9 cellular contexts compared by ENCODE assay signal in the genomic region with DNA sequence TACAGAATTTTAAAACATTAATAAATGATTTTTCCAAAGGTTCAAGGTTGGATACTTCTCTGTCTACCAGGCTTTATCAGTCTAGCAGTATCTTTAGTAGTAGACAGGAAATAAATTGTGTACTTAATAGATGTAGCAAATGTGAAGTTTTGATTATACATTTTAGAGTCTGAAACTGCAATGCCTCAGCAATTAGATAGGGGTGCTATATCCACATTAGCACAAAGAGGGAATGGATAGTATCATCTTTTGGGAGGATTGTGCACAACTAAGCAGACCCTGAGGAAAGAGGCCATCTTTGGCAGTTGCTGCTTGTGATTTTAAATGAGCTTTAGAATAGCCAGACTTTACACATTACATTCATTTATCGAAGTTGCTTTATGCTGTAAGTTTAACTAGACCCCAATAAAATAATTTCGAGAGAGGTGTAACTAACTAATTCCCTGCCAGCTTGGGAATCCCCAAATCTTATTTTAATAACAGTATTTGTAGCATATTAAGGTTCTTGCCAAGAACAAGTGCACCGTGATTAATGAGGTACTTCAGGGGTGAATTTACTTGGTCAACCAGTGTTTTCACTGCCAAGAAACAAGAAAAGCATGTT. TPM values are rescaled to one million over a fixed set of nuclear protein-coding genes. Genes with fewer than 3 reads are reported as not detected.
DNase-seq lines count a peak whose midpoint lies in the region; ATAC-seq and TF ChIP-seq lines count a peak whose summit lies in the region.
"Had no signal": no experiment of that assay in that cellular context is flagged by ENCODE, and none has a peak within 500 bp of the region (broad histone marks: within the 10 kb centered on the region; RNA-seq: fewer than 3 reads in every experiment).

No MANE protein-coding gene starts in this region.

- H3K36me3 ChIP-seq in Caco-2 (ENCODE audit: control insufficient read depth, insufficient read depth, low read length) (no peaks in the 10 kb centered on the region), SK-N-MC (ENCODE audit: insufficient read depth, low read length) (peaks cover 13% of the 10 kb centered on the region), gastroesophageal sphincter (no peaks in the 10 kb centered on the region)

- BruUV-seq in Caco-2 (replicated peaks; lab: Mats Ljungman, UMichigan): no TSS peak

- H3K4me3 Mint-ChIP-seq in Caco-2 (ENCODE audit: unreplicated experiment): no peak overlapping the region

- intact Hi-C loops in Caco-2 (cut with micrococcal nuclease; ENCODE audit: unreplicated experiment): no loop called here

- no peak overlapping the region for H3K4me3 ChIP-seq in Caco-2 (ENCODE audit: low read depth, low read length)
- H3K4me3 ChIP-seq in HL-60 (replicated peaks; ENCODE audit: insufficient read depth, low read length): no peak overlapping the region; the same call in 1 of the 2 replicates
- H3K4me3 ChIP-seq in SK-N-MC: peak overlapping the region; percentile 85
- H3K4me3 ChIP-seq in gastroesophageal sphincter: no peak overlapping the region

- 54 to 65% methylated on average over 3 of the region's 3 CpGs for WGBS in gastroesophageal sphincter (ENCODE audit: low coverage in 1 of 2), 2 donors

- H3K9me3 Mint-ChIP-seq in Caco-2 (ENCODE audit: unreplicated experiment): no peaks in the 10 kb centered on the region

- DNase-seq in Caco-2 (no peak), HL-60 (ENCODE audit: low read depth in 1 of 2, low spot score in 1 of 2) (peak in 1 of 2 experiments; percentile 29), SK-N-MC (ENCODE audit: low read depth, low spot score) (no peak), substantia nigra (lab: John Stamatoyannopoulos, UW) (no peak), NCI-H1436 treated with DMSO at 0.1 percent for 48 hours (lab: John Stamatoyannopoulos, UW) (no peak)

- CTCF ChIA-PET in Caco-2 (lab: Charles Lee): no interaction called here

- no peak for ATAC-seq in gastroesophageal sphincter
- no peak for ATAC-seq in HG03520 (IDR thresholded peaks at IDR 0.05; ENCODE audit: unreplicated experiment)
- ATAC-seq in HG03442 (IDR thresholded peaks at IDR 0.05; ENCODE audit: unreplicated experiment): no peak

- H3K36me3 Mint-ChIP-seq in Caco-2 (ENCODE audit: insufficient read depth, unreplicated experiment): no peaks in the 10 kb centered on the region

- H3K9me3 ChIP-seq in Caco-2 (no peaks in the 10 kb centered on the region), SK-N-MC (ENCODE audit: low read depth, low read length) (no peaks in the 10 kb centered on the region), gastroesophageal sphincter (no peaks in the 10 kb centered on the region)

- TF ChIP-seq POLR2A in gastroesophageal sphincter (IDR thresholded peaks at IDR 0.05): no peak

- H3K27ac ChIP-seq in HL-60 (replicated peaks) (peak overlapping the region; percentile 98), SK-N-MC (peak overlapping the region; percentile 80), gastroesophageal sphincter (no peak overlapping the region), substantia nigra (ENCODE audit: low read depth, low read length, poor library complexity, severe bottlenecking) (no peak overlapping the region)

- peak overlapping the region; percentile 82 for H3K9ac ChIP-seq in SK-N-MC (ENCODE audit: insufficient read length)

- H3K27ac Mint-ChIP-seq in Caco-2 (ENCODE audit: unreplicated experiment): no peak overlapping the region

- no peak for TF ChIP-seq EP300 in gastroesophageal sphincter (IDR thresholded peaks at IDR 0.05)

- peaks cover 8% of the 10 kb centered on the region for H3K27me3 Mint-ChIP-seq in Caco-2 (ENCODE audit: insufficient read depth, unreplicated experiment)

- no peaks in the 10 kb centered on the region; the same call in 1 of the 2 replicates for H3K27me3 ChIP-seq in Caco-2 (replicated peaks; ENCODE audit: control insufficient read depth, insufficient read depth, low read length)
- H3K27me3 ChIP-seq in HL-60 (ENCODE audit: insufficient read depth, poor library complexity, severe bottlenecking): no peaks in the 10 kb centered on the region
- peaks cover 25% of the 10 kb centered on the region for H3K27me3 ChIP-seq in gastroesophageal sphincter

- no peaks in the 10 kb centered on the region for H3K4me1 ChIP-seq in Caco-2
- peaks cover 0 to 43% (median 9%) of the 10 kb centered on the region in 3 donors for H3K4me1 ChIP-seq in gastroesophageal sphincter

- peak; percentile 25 to 51 for TF ChIP-seq CTCF in Caco-2 (IDR thresholded peaks at IDR 0.05; ENCODE audit: insufficient read depth in 1 of 2, low read depth in 1 of 2, low read length in 1 of 2, severe bottlenecking in 1 of 2, unreplicated experiment in 1 of 2)
- peak; percentile 53 for TF ChIP-seq CTCF in HL-60 (IDR thresholded peaks at IDR 0.05; ENCODE audit: insufficient read depth, low read length)
- peak; percentile 19 to 60 (median 35) for TF ChIP-seq CTCF in gastroesophageal sphincter (IDR thresholded peaks at IDR 0.05)

- POLR2A ChIA-PET in Caco-2 (lab: Charles Lee): no interaction called here

- peaks cover 7% of the 10 kb centered on the region for H3K4me1 Mint-ChIP-seq in Caco-2 (ENCODE audit: low read depth, unreplicated experiment)

RNA-seq across cellular contexts. Expression of gene KCNQ5, which starts 2.8 kb away (rescaled TPM):
- total RNA-seq in Caco-2 (2022) (0.07 and 0.20 TPM in 2 replicates), gastroesophageal sphincter (1 to 10 TPM in 3 of 4 donors, under 1 TPM in 1; 0.96 to 3.4 (median 1.5) TPM)
- total RNA-seq: lung microvascular endothelial cell had no signal

Comparison
In these comparisons a context has a peak if more than half of its experiments do, and no peak if none do; other contexts are left out.
1. H3K27ac ChIP-seq: peak in HL-60 (single experiment) and SK-N-MC (single experiment); none in gastroesophageal sphincter (0 of 4) and substantia nigra (single experiment).
2. Peak in every context shown above with its lines, with median percentiles within 50 percentile points of each other: CTCF ChIP-seq.